Comparison of ENCODE assay signal across 31 cellular contexts in the genomic region with DNA sequence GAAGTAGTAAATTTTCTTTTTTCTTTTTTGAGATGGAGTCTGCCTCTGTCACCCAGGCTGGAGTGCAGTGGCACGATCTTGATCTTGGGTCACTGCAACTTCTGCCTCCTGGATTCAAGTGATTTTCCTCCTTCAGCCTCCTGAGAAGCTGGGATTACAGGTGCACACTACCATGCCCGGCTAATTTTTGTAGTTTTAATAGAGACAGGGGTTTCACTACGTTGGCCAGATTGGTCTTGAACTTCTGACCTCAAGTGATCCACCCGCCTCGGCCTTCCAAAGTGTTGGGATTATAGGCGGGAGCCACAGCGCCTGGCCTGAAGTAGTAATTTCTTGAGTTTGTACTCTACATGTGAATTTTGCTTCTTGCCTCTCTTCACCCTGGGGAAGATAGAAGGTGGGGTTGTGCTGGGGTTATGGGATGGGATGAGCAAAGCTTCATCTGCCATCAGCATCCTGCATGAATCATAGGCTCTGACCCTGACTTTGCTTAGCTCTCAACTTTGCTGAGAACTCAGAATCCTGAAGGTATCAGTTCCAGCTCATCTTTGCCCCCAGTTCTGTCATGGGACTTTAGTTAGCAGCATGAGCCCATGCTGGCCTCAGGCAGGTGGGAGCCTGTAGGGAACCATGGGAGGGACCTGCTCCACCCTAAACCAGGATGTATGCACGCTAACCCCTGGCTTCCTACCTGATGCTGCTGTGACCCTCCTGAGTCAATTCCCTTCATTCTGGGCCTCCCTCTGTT. TPM values are rescaled to one million over a fixed set of nuclear protein-coding genes. Genes with fewer than 3 reads are reported as not detected.
"Had no signal": no experiment of that assay in that cellular context is flagged by ENCODE, and none has a peak within 500 bp of the region (broad histone marks: within the 10 kb centered on the region; RNA-seq: fewer than 3 reads in every experiment).

No MANE protein-coding gene starts in this region.

- H3K9ac ChIP-seq: neural progenitor cell had no signal

- H3K36me3 ChIP-seq: colonic mucosa, gastrocnemius medialis, heart left ventricle, neural progenitor cell, prostate gland, sigmoid colon, stomach, tibial artery had no signal

- DNase-seq: colonic mucosa; effector CD8-positive, alpha-beta T cell; erythroblast; foreskin fibroblast; gastrocnemius medialis; heart left ventricle; kidney glomerular epithelial cell; left colon; mucosa of descending colon; naive B cell; right cardiac atrium; sigmoid colon; stimulated activated CD4-positive, alpha-beta T cell treated with anti-CD3 and anti-CD28 coated beads, Interleukin-2, amount 100 ng/mL, for 24 hours; stimulated activated CD4-positive, alpha-beta T cell treated with anti-CD3 and anti-CD28 coated beads, Interleukin-4, amount 100 ng/mL, for 24 hours; stimulated activated naive CD4-positive, alpha-beta T cell treated with Interleukin-2 at 50 U/mL for 16 hours; stomach; tibial artery had no signal

- FAIRE-seq: endothelial cell of umbilical vein had no signal

- H3K4me1 ChIP-seq: colonic mucosa, neural progenitor cell, prostate gland, tibial artery had no signal

- H3K4me2 ChIP-seq: hepatocyte, neural progenitor cell had no signal

- H3K4me3 ChIP-seq: colonic mucosa, gastrocnemius medialis, heart left ventricle, hepatocyte, lung, mucosa of descending colon, neural progenitor cell, prostate gland, sigmoid colon, stomach, tibial artery had no signal

- H3K9me3 ChIP-seq: colonic mucosa, gastrocnemius medialis, heart left ventricle, mucosa of descending colon, prostate gland, sigmoid colon, stomach, tibial artery had no signal

- ATAC-seq: gastrocnemius medialis, left colon, mucosa of descending colon, right cardiac atrium had no signal

- H3K27me3 ChIP-seq: colonic mucosa, gastrocnemius medialis, heart left ventricle, hepatocyte, neural progenitor cell, sigmoid colon, stomach, tibial artery had no signal

- H3K79me2 ChIP-seq: hepatocyte had no signal

- H3K27ac ChIP-seq: colonic mucosa, gastrocnemius medialis, heart left ventricle, hepatocyte, neural progenitor cell, prostate gland, sigmoid colon, stomach, tibial artery had no signal

RNA-seq across cellular contexts. Expression of a gene that starts 9.3 kb away (rescaled TPM):
- total RNA-seq: chondrocyte; endothelial cell of umbilical vein; hepatocyte; mesothelial cell of epicardium; natural killer cell treated with Interleukin-12 subunit alpha and Interleukin-12 subunit beta and Interleukin-15 and Interleukin-18, amount 100 ng/mL, for 72 hours; osteoblast; temporal lobe had no signal
- polyA plus RNA-seq: hepatocyte had no signal

RNA-seq across cellular contexts. Expression of a gene that starts 28.1 kb away (rescaled TPM):
- total RNA-seq: chondrocyte; endothelial cell of umbilical vein; gastrocnemius medialis; hepatocyte; mesothelial cell of epicardium; natural killer cell treated with Interleukin-12 subunit alpha and Interleukin-12 subunit beta and Interleukin-15 and Interleukin-18, amount 100 ng/mL, for 72 hours; osteoblast; skeletal muscle tissue; temporal lobe had no signal
- polyA plus RNA-seq: endothelial cell of umbilical vein, hepatocyte had no signal

RNA-seq across cellular contexts. Expression of a gene that starts 56.7 kb away (rescaled TPM):
- total RNA-seq: chondrocyte; colonic mucosa; endothelial cell of umbilical vein; hepatocyte; left colon; liver; mesothelial cell of epicardium; mucosa of descending colon; natural killer cell treated with Interleukin-12 subunit alpha and Interleukin-12 subunit beta and Interleukin-15 and Interleukin-18, amount 100 ng/mL, for 72 hours; prostate gland; sigmoid colon; skeletal muscle tissue; subcutaneous adipose tissue; urinary bladder had no signal
- polyA plus RNA-seq: endothelial cell of umbilical vein, hepatocyte, liver had no signal
